Comparison of ENCODE assay signal across 25 cellular contexts in the genomic region with DNA sequence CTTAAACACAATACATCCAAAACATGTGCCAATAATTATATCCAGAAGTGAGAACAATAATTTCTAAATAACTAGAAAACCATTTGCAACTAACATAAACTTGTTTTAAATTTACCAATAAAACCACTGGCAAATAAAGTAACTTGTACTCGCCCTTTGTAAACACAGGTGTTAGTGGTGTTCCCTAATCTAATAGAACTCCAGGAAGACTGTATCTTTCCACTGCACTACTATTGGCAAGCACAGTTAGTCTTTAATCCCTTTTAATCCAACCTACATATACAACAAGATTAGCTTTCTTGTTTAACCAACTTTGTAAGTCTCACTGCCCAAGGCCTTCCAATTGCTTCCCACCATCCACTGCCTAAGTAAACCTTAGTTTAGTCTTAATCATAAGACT.
"Had no signal": no experiment of that assay in that cellular context is flagged by ENCODE, and none has a peak within 500 bp of the region (broad histone marks: within the 10 kb centered on the region; RNA-seq: fewer than 3 reads in every experiment).

No MANE protein-coding gene starts in this region.

- ATAC-seq: left lobe of liver; naive thymus-derived CD4-positive, alpha-beta T cell; right cardiac atrium; stimulated activated naive CD8-positive, alpha-beta T cell treated with anti-CD3 and anti-CD28 coated beads, Interleukin-15, amount 100 ng/mL, for 72 hours; upper lobe of right lung had no signal

- H3K4me3 ChIP-seq: colonic mucosa, esophagus squamous epithelium, neural progenitor cell, skin epidermis, suprapubic skin, transverse colon, upper lobe of right lung, vagina had no signal

- H3K4me1 ChIP-seq: colonic mucosa, parathyroid adenoma had no signal

- H3K27ac ChIP-seq: colonic mucosa, esophagus squamous epithelium, neural progenitor cell, parathyroid adenoma, skin epidermis, suprapubic skin, upper lobe of right lung, vagina had no signal

- H3K9ac ChIP-seq: neural progenitor cell, parathyroid adenoma had no signal

- H3K36me3 ChIP-seq: colonic mucosa, esophagus squamous epithelium, neural progenitor cell, suprapubic skin, transverse colon, upper lobe of right lung, vagina had no signal

- DNase-seq: colonic mucosa; effector CD8-positive, alpha-beta T cell; endodermal cell; erythroblast; esophagus squamous epithelium; foreskin melanocyte; hypothalamus; immature natural killer cell; islet precursor cell; mesenchymal stem cell; naive thymus-derived CD4-positive, alpha-beta T cell; right cardiac atrium; stimulated activated CD4-positive, alpha-beta T cell treated with anti-CD3 and anti-CD28 coated beads, Interleukin-15, amount 100 ng/mL, for 24 hours; stimulated activated CD4-positive, alpha-beta T cell treated with anti-CD3 and anti-CD28 coated beads, Interleukin-2, amount 100 ng/mL, for 48 hours; stimulated activated CD8-positive, alpha-beta memory T cell treated with anti-CD3 and anti-CD28 coated beads, Interleukin-4, amount 100 ng/mL, for 48 hours; stimulated activated naive CD4-positive, alpha-beta T cell; stimulated activated naive CD8-positive, alpha-beta T cell treated with anti-CD3 and anti-CD28 coated beads, Interleukin-15, amount 100 ng/mL, for 72 hours; transverse colon; upper lobe of right lung had no signal

- H3K27me3 ChIP-seq: colonic mucosa, neural progenitor cell, suprapubic skin, transverse colon, upper lobe of right lung, vagina had no signal

- H3K9me3 ChIP-seq: colonic mucosa, esophagus squamous epithelium, suprapubic skin, transverse colon, upper lobe of right lung, vagina had no signal
